In the genomic region with DNA sequence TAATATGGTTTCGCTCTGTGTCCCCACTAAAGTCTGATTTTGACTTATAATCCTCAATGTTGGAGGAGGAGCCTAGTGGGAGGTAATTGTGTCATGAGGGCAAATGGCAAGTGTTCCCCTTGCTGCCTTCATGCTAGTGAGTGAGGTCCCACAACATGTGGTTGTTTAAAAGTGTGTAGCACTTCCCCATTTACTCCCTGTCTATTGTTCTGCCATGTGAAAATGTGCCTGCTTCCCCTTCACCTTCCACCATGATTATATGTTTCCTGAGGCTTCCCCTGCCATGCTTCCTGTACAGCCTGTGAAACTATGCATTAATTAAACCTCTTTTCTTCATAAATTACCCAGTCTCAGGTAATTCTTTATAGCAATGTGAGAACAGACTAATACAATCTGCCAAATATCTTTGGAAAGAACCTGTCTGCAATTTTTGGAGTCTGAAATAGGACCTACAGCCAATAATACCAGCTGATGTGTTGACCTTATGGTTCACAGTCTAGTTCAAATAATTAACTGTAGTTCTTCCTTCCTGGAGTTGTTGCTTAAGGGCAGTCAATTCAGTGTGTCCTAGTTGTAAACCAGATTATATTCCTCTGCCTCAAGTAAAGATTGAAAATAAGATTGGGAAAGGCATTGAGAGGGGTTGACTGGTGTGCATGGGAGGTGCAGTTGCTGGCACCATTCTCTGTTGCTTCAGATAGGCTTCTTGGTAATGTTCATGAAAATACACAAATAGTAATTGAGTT, we compare ENCODE assay signal across 27 cellular contexts.
"Had no signal": no experiment of that assay in that cellular context is flagged by ENCODE, and none has a peak within 500 bp of the region (broad histone marks: within the 10 kb centered on the region; RNA-seq: fewer than 3 reads in every experiment).

No MANE protein-coding gene starts in this region.

- H3K4me1 Mint-ChIP-seq: mesothelial cell of epicardium; naive B cell; neural crest cell; stimulated activated naive B cell treated with anti-CD40 and anti-IgM and Interleukin-4, amounts not matched to agents 10 μg/mL and 1 μg/mL and 100 μg/mL, for 72 hours had no signal

- H3K27me3 ChIP-seq: gastrocnemius medialis, left lung, neutrophil, pancreas, right lobe of liver, tibial nerve, upper lobe of left lung, uterus had no signal

- H3K27ac ChIP-seq: coronary artery, gastrocnemius medialis, left lung, neutrophil, pancreas, right lobe of liver, thoracic aorta, tibial nerve, upper lobe of left lung, uterus had no signal

- FAIRE-seq: pancreas had no signal

- H3K36me3 Mint-ChIP-seq: stimulated activated naive B cell treated with anti-CD40 and anti-IgM and Interleukin-4, amounts not matched to agents 10 μg/mL and 1 μg/mL and 100 μg/mL, for 72 hours had no signal

- H3K27ac Mint-ChIP-seq: mesothelial cell of epicardium; natural killer cell treated with Interleukin-12 subunit alpha and Interleukin-12 subunit beta and Interleukin-15 and Interleukin-18, amount 100 ng/mL, for 72 hours; progenitor cell of endocrine pancreas; stimulated activated naive B cell treated with anti-CD40 and anti-IgM and Interleukin-4, amounts not matched to agents 10 μg/mL and 1 μg/mL and 100 μg/mL, for 72 hours; stimulated activated naive CD8-positive, alpha-beta T cell treated with anti-CD3 and anti-CD28 coated beads, Interleukin-15, Interleukin-2, amounts not matched to agents 100 ng/mL and 50 ng/mL, for 24 hours had no signal

- H3K4me1 ChIP-seq: gastrocnemius medialis, left lung, pancreas, right lobe of liver, tibial nerve, upper lobe of left lung, uterus had no signal

- H3K9me3 ChIP-seq: gastrocnemius medialis, neutrophil, pancreas, right lobe of liver, thoracic aorta, uterus had no signal

- H3K4me3 Mint-ChIP-seq: mesothelial cell of epicardium; naive B cell; natural killer cell treated with Interleukin-12 subunit alpha and Interleukin-12 subunit beta and Interleukin-15 and Interleukin-18, amount 100 ng/mL, for 72 hours; neural crest cell; stimulated activated naive B cell treated with anti-CD40 and anti-IgM and Interleukin-4, amounts not matched to agents 10 μg/mL and 1 μg/mL and 100 μg/mL, for 72 hours; stimulated activated naive CD8-positive, alpha-beta T cell treated with anti-CD3 and anti-CD28 coated beads, Interleukin-15, Interleukin-2, amounts not matched to agents 100 ng/mL and 50 ng/mL, for 24 hours had no signal

- H3K4me3 ChIP-seq: coronary artery, gastrocnemius medialis, left lung, mucosa of descending colon, pancreas, right lobe of liver, thoracic aorta, tibial nerve, upper lobe of left lung, uterus had no signal

- ATAC-seq: gastrocnemius medialis; left lung; mucosa of descending colon; natural killer cell treated with Interleukin-12 subunit alpha and Interleukin-12 subunit beta and Interleukin-15 and Interleukin-18, amount 100 ng/mL, for 72 hours; pancreas; stimulated activated naive B cell treated with anti-CD40 and anti-IgM and Interleukin-4, amounts not matched to agents 10 μg/mL and 1 μg/mL and 100 μg/mL, for 72 hours had no signal

- DNase-seq: dermis blood vessel endothelial cell; effector memory CD4-positive, alpha-beta T cell; erythroblast; gastrocnemius medialis; head of caudate nucleus; kidney; left lung; mesenchymal stem cell; mucosa of descending colon; naive B cell; pancreas; right lobe of liver; small intestine; stimulated activated CD4-positive, alpha-beta T cell treated with anti-CD3 and anti-CD28 coated beads, Interleukin-15, amount 100 ng/mL, for 24 hours; stimulated activated CD4-positive, alpha-beta T cell treated with anti-CD3 and anti-CD28 coated beads, Interleukin-2, amount 100 ng/mL, for 48 hours; stimulated activated naive B cell treated with anti-CD40 and anti-IgM and Interleukin-4, amounts not matched to agents 10 μg/mL and 1 μg/mL and 100 μg/mL, for 72 hours; upper lobe of left lung; uterus had no signal

- H3K27me3 Mint-ChIP-seq: naive B cell; natural killer cell treated with Interleukin-12 subunit alpha and Interleukin-12 subunit beta and Interleukin-15 and Interleukin-18, amount 100 ng/mL, for 72 hours; progenitor cell of endocrine pancreas; stimulated activated naive B cell treated with anti-CD40 and anti-IgM and Interleukin-4, amounts not matched to agents 10 μg/mL and 1 μg/mL and 100 μg/mL, for 72 hours; stimulated activated naive CD8-positive, alpha-beta T cell treated with anti-CD3 and anti-CD28 coated beads, Interleukin-15, Interleukin-2, amounts not matched to agents 100 ng/mL and 50 ng/mL, for 24 hours had no signal

- H3K36me3 ChIP-seq: gastrocnemius medialis, left lung, neutrophil, pancreas, right lobe of liver, thoracic aorta, tibial nerve, upper lobe of left lung had no signal
